In genomic region chr2:55018619-55019018, GRCh38 we compare ENCODE assay signal across 27 cellular contexts. TPM values are rescaled to one million over a fixed set of nuclear protein-coding genes. Genes with fewer than 3 reads are reported as not detected.
A peak's percentile ranks its signal among the peaks of the same experiment; 100 is the strongest.
DNase-seq lines count a peak whose midpoint lies in the region; ATAC-seq and TF ChIP-seq lines count a peak whose summit lies in the region.
"Had no signal": no experiment of that assay in that cellular context is flagged by ENCODE, and none has a peak within 500 bp of the region (broad histone marks: within the 10 kb centered on the region; RNA-seq: fewer than 3 reads in every experiment).

No MANE protein-coding gene starts in this region.

- intact Hi-C loops in OCI-LY7 (cut with micrococcal nuclease; ENCODE audit: unreplicated experiment), result no loop called here

- H3K4me3 Mint-ChIP-seq in activated T-cell treated with anti-CD3 and anti-CD28 coated beads, Interleukin-2, amount 50 U/mL, for 72 hours, result no peak overlapping the region
- no peak overlapping the region for H3K4me3 Mint-ChIP-seq in endothelial cell (ENCODE audit: unreplicated experiment)
- H3K4me3 Mint-ChIP-seq in stimulated activated memory B cell treated with anti-CD40 and anti-IgM and Interleukin-4, amounts not matched to agents 10 μg/mL and 1 μg/mL and 100 μg/mL, for 72 hours, result no peak overlapping the region
- H3K4me3 Mint-ChIP-seq: activated naive CD4-positive, alpha-beta T cell treated with anti-CD3 and anti-CD28 coated beads for 36 hours; endodermal cell; neural crest cell had no signal

- no peaks in the 10 kb centered on the region for H3K9me2 ChIP-seq in OCI-LY7 (ENCODE audit: insufficient read depth, low read length)

- H3K4me1 Mint-ChIP-seq in activated T-cell treated with anti-CD3 and anti-CD28 coated beads, Interleukin-2, amount 50 U/mL, for 72 hours (ENCODE audit: low read depth), result peaks cover 2% of the 10 kb centered on the region
- H3K4me1 Mint-ChIP-seq in endothelial cell (ENCODE audit: unreplicated experiment), result peaks cover 37% of the 10 kb centered on the region
- H3K4me1 Mint-ChIP-seq in stimulated activated memory B cell treated with anti-CD40 and anti-IgM and Interleukin-4, amounts not matched to agents 10 μg/mL and 1 μg/mL and 100 μg/mL, for 72 hours, result peaks cover 33% of the 10 kb centered on the region

- CTCF ChIA-PET in OCI-LY7 (lab: Charles Lee; ENCODE audit: unreplicated experiment), result interaction anchor here (1.0 kb wide), 1 partner anchor 150 kb away, joined by 3 read pairs; no protein-coding TSS in a partner anchor

- POLR2A ChIA-PET in OCI-LY7 (lab: Charles Lee), result interaction anchor here (0.5 to 1.6 kb wide), 12 partner anchors 11 to 155 kb away, joined by 3 to 5 read pairs (median 4); partner anchors contain the start of gene RTN4

- no peaks in the 10 kb centered on the region for H3K9me3 Mint-ChIP-seq in activated T-cell treated with anti-CD3 and anti-CD28 coated beads, Interleukin-2, amount 50 U/mL, for 72 hours
- no peaks in the 10 kb centered on the region for H3K9me3 Mint-ChIP-seq in endothelial cell (ENCODE audit: unreplicated experiment)
- no peaks in the 10 kb centered on the region for H3K9me3 Mint-ChIP-seq in stimulated activated memory B cell treated with anti-CD40 and anti-IgM and Interleukin-4, amounts not matched to agents 10 μg/mL and 1 μg/mL and 100 μg/mL, for 72 hours
- H3K9me3 Mint-ChIP-seq: endodermal cell had no signal

- no peaks in the 10 kb centered on the region for H3K27me3 Mint-ChIP-seq in activated T-cell treated with anti-CD3 and anti-CD28 coated beads, Interleukin-2, amount 50 U/mL, for 72 hours (ENCODE audit: low read depth)
- peaks cover 2% of the 10 kb centered on the region for H3K27me3 Mint-ChIP-seq in endothelial cell (ENCODE audit: unreplicated experiment)
- no peaks in the 10 kb centered on the region for H3K27me3 Mint-ChIP-seq in stimulated activated memory B cell treated with anti-CD40 and anti-IgM and Interleukin-4, amounts not matched to agents 10 μg/mL and 1 μg/mL and 100 μg/mL, for 72 hours

- peak overlapping the region; percentile 21 for H3K27ac Mint-ChIP-seq in activated T-cell treated with anti-CD3 and anti-CD28 coated beads, Interleukin-2, amount 50 U/mL, for 72 hours
- H3K27ac Mint-ChIP-seq in endothelial cell (ENCODE audit: unreplicated experiment), result peak overlapping the region; percentile 39
- peak overlapping the region; percentile 56 for H3K27ac Mint-ChIP-seq in stimulated activated memory B cell treated with anti-CD40 and anti-IgM and Interleukin-4, amounts not matched to agents 10 μg/mL and 1 μg/mL and 100 μg/mL, for 72 hours
- H3K27ac Mint-ChIP-seq: activated naive CD4-positive, alpha-beta T cell treated with anti-CD3 and anti-CD28 coated beads for 36 hours had no signal

- peaks cover 0 to 15% of the 10 kb centered on the region in 2 donors for H3K36me3 Mint-ChIP-seq in activated T-cell treated with anti-CD3 and anti-CD28 coated beads, Interleukin-2, amount 50 U/mL, for 72 hours (ENCODE audit: insufficient read depth in 2 of 2)
- H3K36me3 Mint-ChIP-seq in endothelial cell (ENCODE audit: low read depth, unreplicated experiment), result peaks cover 4% of the 10 kb centered on the region
- peaks cover 9% of the 10 kb centered on the region for H3K36me3 Mint-ChIP-seq in stimulated activated memory B cell treated with anti-CD40 and anti-IgM and Interleukin-4, amounts not matched to agents 10 μg/mL and 1 μg/mL and 100 μg/mL, for 72 hours

- ATAC-seq in activated T-cell treated with anti-CD3 and anti-CD28 coated beads, Interleukin-2, amount 50 U/mL, for 72 hours (replicated peaks in 1 of 2), result no peak
- no peak for ATAC-seq in stimulated activated memory B cell treated with anti-CD40 and anti-IgM and Interleukin-4, amounts not matched to agents 10 μg/mL and 1 μg/mL and 100 μg/mL, for 72 hours
- ATAC-seq: gastroesophageal sphincter, mucosa of descending colon, Panc1 had no signal

- H3K4me1 ChIP-seq in OCI-LY7 (ENCODE audit: insufficient read depth, low read length, poor library complexity, severe bottlenecking), result peaks cover 30% of the 10 kb centered on the region
- H3K4me1 ChIP-seq: SJCRH30 had no signal

- no peaks in the 10 kb centered on the region for H3K9me3 ChIP-seq in OCI-LY7 (ENCODE audit: low read length)
- H3K9me3 ChIP-seq: gastroesophageal sphincter, mucosa of descending colon, SJCRH30, transverse colon had no signal

- H3K4me2 ChIP-seq in OCI-LY7 (ENCODE audit: low read length), result peak overlapping the region; percentile 61; the same call in 1 of the 2 replicates

- DNase-seq in activated T-cell treated with anti-CD3 and anti-CD28 coated beads, Interleukin-2, amount 50 U/mL, for 72 hours, result no peak
- DNase-seq in activated T-cell treated with anti-CD3 and anti-CD28 coated beads, Interleukin-2, amount 50 U/mL, for 48 hours, result no peak
- DNase-seq in OCI-LY7 (ENCODE audit: low spot score) (no peak), endothelial cell (ENCODE audit: low spot score) (no peak), GM10266 (ENCODE audit: extremely low spot score) (no peak), LoVo (ENCODE audit: low spot score) (no peak)
- DNase-seq in activated CD4-positive, alpha-beta T cell treated with anti-CD3 and anti-CD28 coated beads for 48 hours, result no peak
- DNase-seq: activated naive CD4-positive, alpha-beta T cell treated with anti-CD3 and anti-CD28 coated beads for 36 hours; DMS153; endodermal cell; GDM1; hippocampal formation; left ventricle myocardium inferior; MG63; mucosa of descending colon; NCI-H1436; NCI-H510A treated with DMSO at 0.1 percent for 48 hours; posterior cingulate gyrus; SJCRH30; stimulated activated CD4-positive, alpha-beta T cell treated with anti-CD3 and anti-CD28 coated beads, Interleukin-15, amount 100 ng/mL, for 24 hours; transverse colon had no signal

- no peak for TF ChIP-seq CTCF in OCI-LY7 (conservative IDR thresholded peaks at IDR 0.05; ENCODE audit: low read length)
- no peak for TF ChIP-seq CTCF in endothelial cell (IDR thresholded peaks at IDR 0.05; ENCODE audit: unreplicated experiment)
- no peak for TF ChIP-seq CTCF in GM10266 (IDR thresholded peaks at IDR 0.05; ENCODE audit: control insufficient read depth, insufficient read depth, low read depth, missing control alignments)

- H3K36me3 ChIP-seq in OCI-LY7 (ENCODE audit: insufficient read depth, low read length), result peaks cover 22% of the 10 kb centered on the region
- H3K36me3 ChIP-seq: gastroesophageal sphincter had no signal

- H3K27ac ChIP-seq in OCI-LY7 (ENCODE audit: low read depth, low read length, poor library complexity, severe bottlenecking), result no peak overlapping the region
- H3K27ac ChIP-seq: 22Rv1, left ventricle myocardium inferior, SJCRH30 had no signal

- H4K20me1 ChIP-seq in OCI-LY7 (ENCODE audit: insufficient read depth, low read length), result peaks cover 14% of the 10 kb centered on the region

- no TSS peak for BruUV-seq in OCI-LY7 (replicated peaks; lab: Mats Ljungman, UMichigan)

- H2AFZ ChIP-seq in OCI-LY7 (ENCODE audit: low read length), result no peak overlapping the region

- no peak overlapping the region for H3K4me3 ChIP-seq in OCI-LY7 (ENCODE audit: low read depth, low read length, poor library complexity, severe bottlenecking)
- H3K4me3 ChIP-seq: coronary artery, gastroesophageal sphincter, left ventricle myocardium inferior, MG63, mucosa of descending colon, SJCRH30, transverse colon had no signal

- peaks cover 77% of the 10 kb centered on the region for H3K79me2 ChIP-seq in OCI-LY7 (ENCODE audit: insufficient read depth, low read depth, low read length)

RNA-seq across cellular contexts. Expression of gene RTN4, which starts 31.6 kb away (rescaled TPM):
- 10 to 100 TPM; 78.8 to 83.3 TPM for total RNA-seq in activated T-cell treated with anti-CD3 and anti-CD28 coated beads, Interleukin-2, amount 50 U/mL, for 72 hours
- total RNA-seq in OCI-LY7 (2014; rRNA removed; shearing (Covaris generic)), result 27.5 and 36.5 TPM in 2 replicates
- total RNA-seq in OCI-LY7 (2022), result 74.1 and 75.2 TPM in 2 replicates
- 264 TPM for total RNA-seq in endothelial cell (ENCODE audit: unreplicated experiment)
